ENCODE assay signal across 7 cellular contexts in genomic region chr2:175462246-175462645, GRCh38.
"Had no signal": no experiment of that assay in that cellular context is flagged by ENCODE, and none has a peak within 500 bp of the region (broad histone marks: within the 10 kb centered on the region; RNA-seq: fewer than 3 reads in every experiment).

No MANE protein-coding gene starts in this region.

- H3K27ac Mint-ChIP-seq: IgD-negative memory B cell had no signal

- H3K27me3 Mint-ChIP-seq: IgD-negative memory B cell had no signal

- H3K4me1 Mint-ChIP-seq: IgD-negative memory B cell had no signal

- DNase-seq: NCI-H1105, NCI-H1694, NCI-H2171 treated with DMSO at 0.1 percent for 48 hours, NCI-H446 treated with DMSO at 0.1 percent for 48 hours, NCI-H82, SK-N-SH had no signal

- H3K4me3 Mint-ChIP-seq: IgD-negative memory B cell had no signal
